ENCODE assay signal across 8 cellular contexts in the genomic region with DNA sequence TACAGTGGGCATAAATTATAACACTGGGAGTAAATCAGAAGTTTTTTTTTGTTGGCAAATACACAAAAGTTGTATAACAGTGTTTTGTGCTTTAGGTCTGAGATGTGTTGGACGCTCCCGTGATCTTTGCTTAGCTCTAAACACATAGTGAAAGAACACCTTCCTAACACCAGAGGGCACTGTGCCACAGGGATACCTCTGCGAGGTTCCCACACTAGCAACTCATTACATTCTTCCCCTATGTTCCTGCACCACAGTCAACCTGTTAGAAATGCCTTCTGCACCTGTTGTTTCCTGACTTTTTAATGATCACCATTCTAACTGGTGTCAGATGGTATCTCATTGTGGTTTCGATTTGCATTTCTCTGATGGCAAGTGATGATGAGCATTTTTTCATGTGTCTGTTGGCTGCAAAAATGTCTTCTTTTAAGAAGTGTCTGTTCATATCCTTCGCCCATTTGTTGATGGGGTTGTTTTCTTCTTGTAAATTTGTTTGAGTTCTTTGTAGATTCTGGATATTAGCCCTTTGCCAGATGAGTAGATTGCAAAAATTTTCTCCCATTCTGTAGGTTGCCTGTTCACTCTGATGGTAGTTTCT. TPM values are rescaled to one million over a fixed set of nuclear protein-coding genes. Genes with fewer than 3 reads are reported as not detected.
A peak's percentile ranks its signal among the peaks of the same experiment; 100 is the strongest.
DNase-seq lines count a peak whose midpoint lies in the region; ATAC-seq and TF ChIP-seq lines count a peak whose summit lies in the region.
"Not testable (repeated sequence)": the region's sequence is repeated elsewhere in the genome, so short reads cannot be mapped to it uniquely, and the experiment has no call there.

No MANE protein-coding gene starts in this region.

- H3K4me3 ChIP-seq in breast epithelium: not testable (repeated sequence)

- not testable (repeated sequence) for H3K36me3 Mint-ChIP-seq in CD4-positive, alpha-beta T cell (ENCODE audit: low read depth); activated B cell treated with CpG ODN at 0.5 μM for 24 hours (ENCODE audit: low read depth)

- TF ChIP-seq POLR2A in breast epithelium (IDR thresholded peaks at IDR 0.05): not testable (repeated sequence)

- intact Hi-C loops in CD4-positive, alpha-beta T cell (cut with DNase I, micrococcal nuclease): loop anchor here (1.0 to 10.0 kb wide), 5 partner anchors 159 to 1401 kb away; a partner anchor contains a TSS
- intact Hi-C loops in activated B cell treated with CpG ODN at 0.5 μM for 24 hours (cut with micrococcal nuclease): loop anchor here (1.0 kb wide), 2 partner anchors 498 to 534 kb away; no protein-coding TSS in a partner anchor
- intact Hi-C loops in breast epithelium (cut with DNase I; ENCODE audit: low total_unique reads): not testable (repeated sequence)

- CTCF ChIA-PET in CD4-positive, alpha-beta T cell (lab: Charles Lee): interaction anchor here (0.6 to 1.9 kb wide), 11 partner anchors 10 to 1479 kb away, joined by 3 to 13 read pairs (median 3); a partner anchor contains a TSS
- CTCF ChIA-PET in activated B cell treated with CpG ODN at 0.5 μM for 24 hours (lab: Charles Lee): interaction anchor here (0.7 to 2.5 kb wide), 8 partner anchors 10 to 1021 kb away, joined by 3 to 54 read pairs (median 4); a partner anchor contains a TSS

- POLR2A ChIA-PET in CD4-positive, alpha-beta T cell (lab: Charles Lee): interaction anchor here (1.0 to 1.2 kb wide), 2 partner anchors 499 to 534 kb away, joined by 3 to 4 read pairs; no protein-coding TSS in a partner anchor
- POLR2A ChIA-PET in activated B cell treated with CpG ODN at 0.5 μM for 24 hours (lab: Charles Lee): interaction anchor here (1.0 kb wide), 1 partner anchor 499 kb away, joined by 5 read pairs; no protein-coding TSS in a partner anchor

- H3K27me3 ChIP-seq in CD4-positive, alpha-beta T cell (ENCODE audit: control insufficient read depth, insufficient read depth, low read length); breast epithelium: not testable (repeated sequence)

- not testable (repeated sequence) for H3K27ac ChIP-seq in CD4-positive, alpha-beta T cell (ENCODE audit: low read depth, low read length); breast epithelium

- H3K27me3 Mint-ChIP-seq in CD4-positive, alpha-beta T cell; activated B cell treated with CpG ODN at 0.5 μM for 24 hours: not testable (repeated sequence)

- peak; percentile 83 for TF ChIP-seq CTCF in CD4-positive, alpha-beta T cell (IDR thresholded peaks at IDR 0.05)
- peak; percentile 61 for TF ChIP-seq CTCF in activated B cell treated with CpG ODN at 0.5 μM for 24 hours (IDR thresholded peaks at IDR 0.05)
- TF ChIP-seq CTCF in breast epithelium (IDR thresholded peaks at IDR 0.05): peak; percentile 22 to 78 (median 71)

- H3K9me3 ChIP-seq in CD4-positive, alpha-beta T cell (ENCODE audit: control insufficient read depth, low read length); breast epithelium: not testable (repeated sequence)

- peak; percentile 48 for ATAC-seq in CD4-positive, alpha-beta T cell (ENCODE audit: poor library complexity)
- ATAC-seq in GM19372 (IDR thresholded peaks at IDR 0.05; ENCODE audit: low read depth, unreplicated experiment) (peak; percentile 42), HG03378 (IDR thresholded peaks at IDR 0.05; ENCODE audit: unreplicated experiment) (peak; percentile 66), activated B cell treated with CpG ODN at 0.5 μM for 24 hours (ENCODE audit: low read depth) (peak; percentile 16)

- H3K4me3 Mint-ChIP-seq in CD4-positive, alpha-beta T cell: peak overlapping the region; percentile 5
- H3K4me3 Mint-ChIP-seq in activated B cell treated with CpG ODN at 0.5 μM for 24 hours: not testable (repeated sequence)

- H3K9me3 Mint-ChIP-seq in CD4-positive, alpha-beta T cell; activated B cell treated with CpG ODN at 0.5 μM for 24 hours: not testable (repeated sequence)

- H3K36me3 ChIP-seq in breast epithelium: not testable (repeated sequence)

- H3K27ac Mint-ChIP-seq in CD4-positive, alpha-beta T cell; activated B cell treated with CpG ODN at 0.5 μM for 24 hours: not testable (repeated sequence)

- peak; percentile 37 to 61 (median 50) for DNase-seq in CD4-positive, alpha-beta T cell
- peak; percentile 77 for DNase-seq in NCI-H345 (lab: John Stamatoyannopoulos, UW)
- peak; percentile 22 for DNase-seq in activated B cell treated with CpG ODN at 0.5 μM for 24 hours
- DNase-seq in breast epithelium (ENCODE audit: low spot score in 2 of 2): peak in 1 of 2 donors; percentile 41
- DNase-seq in islet precursor cell: peak; percentile 83
- peak; percentile 58 to 64 for DNase-seq in stimulated activated CD4-positive, alpha-beta T cell treated with anti-CD3 and anti-CD28 coated beads, Interleukin-2, amount 100 ng/mL, for 24 hours

- H3K4me1 ChIP-seq in breast epithelium: not testable (repeated sequence)

- H3K4me1 Mint-ChIP-seq in CD4-positive, alpha-beta T cell (ENCODE audit: low read depth); activated B cell treated with CpG ODN at 0.5 μM for 24 hours: not testable (repeated sequence)

RNA-seq across cellular contexts. Expression of a gene that starts 4.8 kb away (rescaled TPM):
- 10 to 100 TPM; 31.3 to 32.0 TPM for total RNA-seq in CD4-positive, alpha-beta T cell
- total RNA-seq in activated B cell treated with CpG ODN at 0.5 μM for 24 hours: 176 and 180 TPM in 2 replicates
- total RNA-seq in breast epithelium: 10 to 100 TPM; 58.4 to 66.5 (median 64.2) TPM

Comparison
In these comparisons a context has a peak if more than half of its experiments do, and no peak if none do; other contexts are left out.
1. ATAC-seq: peak in every context shown above with its lines; median percentile 66 in HG03378; 48 in CD4-positive, alpha-beta T cell; 42 in GM19372; 16 in activated B cell treated with CpG ODN at 0.5 μM for 24 hours.